In the genomic region with DNA sequence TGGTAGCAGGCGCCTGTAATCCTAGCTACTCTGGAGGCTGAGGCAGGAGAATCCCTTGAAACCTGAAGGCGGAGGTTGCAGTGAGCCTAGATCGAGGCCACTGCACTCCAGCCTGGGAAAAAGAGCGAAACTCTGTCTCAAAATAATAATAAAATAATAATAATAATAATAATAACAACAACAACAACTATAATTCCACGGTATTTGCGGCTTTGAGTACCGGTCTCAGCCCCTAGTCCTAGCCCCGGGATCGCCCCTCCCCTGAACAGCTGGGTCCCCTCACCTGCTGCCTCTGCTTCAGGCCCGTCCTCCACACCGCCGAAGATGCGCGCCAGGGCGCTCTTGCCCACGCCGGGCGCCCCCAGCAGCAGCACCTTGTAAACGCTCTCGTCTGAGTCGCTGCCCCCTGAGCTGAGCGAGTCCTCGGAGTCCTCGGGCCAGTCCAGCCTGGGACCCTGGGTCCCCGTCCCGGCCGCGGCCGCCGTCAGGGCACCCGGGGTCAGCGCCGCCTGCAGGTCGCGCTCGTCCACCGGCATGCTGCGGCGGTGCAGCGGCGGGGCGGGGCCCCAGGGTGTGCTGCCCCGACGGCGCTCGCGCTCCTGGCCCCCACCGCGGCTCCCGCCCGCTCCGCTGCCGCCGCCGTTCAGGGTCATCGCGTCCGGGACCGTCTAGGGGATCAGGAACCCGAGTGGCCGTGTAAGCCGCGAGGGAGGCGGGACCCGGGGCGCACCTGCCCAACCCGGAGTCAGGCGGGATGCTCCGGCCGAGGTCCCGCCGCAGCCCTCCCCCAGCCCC, we compare ENCODE assay signal across 1 cellular context.
A peak's percentile ranks its signal among the peaks of the same experiment; 100 is the strongest.
TF ChIP-seq lines count a peak whose summit lies in the region.

No MANE protein-coding gene starts in this region.

TF ChIP-seq in K562, 482 proteins besides CTCF, POLR2A, EP300 and RAD21 (continues in another document):
- TF ChIP-seq SMC3 (conservative IDR thresholded peaks at IDR 0.05; ENCODE audit: insufficient read depth, low read depth, low read length) (peak; percentile 46; the same call in 1 of the 2 replicates), NCOA6 (IDR thresholded peaks at IDR 0.05) (peak; percentile 91), MYC (IDR thresholded peaks at IDR 0.05; ENCODE audit: low read depth, low read length) (0 out of 2 replicates have a peak, but pooled peaks have one; percentile 24), MYC (CRISPR knock-in tag; IDR thresholded peaks at IDR 0.05; ENCODE audit: borderline replicate concordance, low read depth) (no peak), ETV5 (CRISPR knock-in tag; IDR thresholded peaks at IDR 0.05; ENCODE audit: low read depth) (no peak), FIP1L1 (IDR thresholded peaks at IDR 0.05; ENCODE audit: low read depth, low read length, poor library complexity, severe bottlenecking) (no peak), HMGN3 (IDR thresholded peaks at IDR 0.05; ENCODE audit: borderline replicate concordance, extremely low read depth, insufficient read length, low read depth, low read length) (no peak), ZNF174 (CRISPR knock-in tag; IDR thresholded peaks at IDR 0.05) (no peak), ZFP36 (IDR thresholded peaks at IDR 0.05; ENCODE audit: low read depth, low read length, partially characterized antibody) (no peak), RBM22 (IDR thresholded peaks at IDR 0.05; ENCODE audit: low read depth, low read length, poor library complexity, severe bottlenecking) (no peak), SIRT6 (IDR thresholded peaks at IDR 0.05; ENCODE audit: low read depth, low read length) (no peak), ZNF212 (CRISPR knock-in tag; IDR thresholded peaks at IDR 0.05) (no peak), CXXC5 (CRISPR knock-in tag; IDR thresholded peaks at IDR 0.05) (peak; percentile 80), ZNF830 (CRISPR knock-in tag; IDR thresholded peaks at IDR 0.05) (no peak), ZNF253 (CRISPR knock-in tag; conservative IDR thresholded peaks at IDR 0.05) (no peak), RBFOX2 (IDR thresholded peaks at IDR 0.05; ENCODE audit: low read depth, low read length) (no peak), RBM39 (optimal IDR thresholded peaks at IDR 0.05; ENCODE audit: low read depth, low read length) (no peak), CBFB (CRISPR knock-in tag; IDR thresholded peaks at IDR 0.05) (no peak), NONO (IDR thresholded peaks at IDR 0.05; ENCODE audit: low read depth in 2 of 2, low read length in 1 of 2) (peak in 1 of 2 experiments; percentile 74; a peak in 2 of 4 replicates), NFIC (IDR thresholded peaks at IDR 0.05) (peak; percentile 62), ZKSCAN3 (CRISPR knock-in tag; IDR thresholded peaks at IDR 0.05) (no peak), SIN3B (IDR thresholded peaks at IDR 0.05; ENCODE audit: low read depth) (peak; percentile 45), ZNF57 (CRISPR knock-in tag; IDR thresholded peaks at IDR 0.05) (no peak), SP2 (IDR thresholded peaks at IDR 0.05; ENCODE audit: extremely low read depth, low read depth, low read length, poor library complexity, severe bottlenecking) (no peak), NBN (IDR thresholded peaks at IDR 0.05; ENCODE audit: low read depth) (no peak), ESRRA (IDR thresholded peaks at IDR 0.05; ENCODE audit: borderline replicate concordance, low read depth) (no peak), CTBP1 (IDR thresholded peaks at IDR 0.05; ENCODE audit: borderline replicate concordance) (peak; percentile 73; the same call in 1 of the 2 replicates), ETV1 (tag; conservative IDR thresholded peaks at IDR 0.05; ENCODE audit: low read depth) (no peak), GATAD2A (IDR thresholded peaks at IDR 0.05) (no peak), HDAC6 (IDR thresholded peaks at IDR 0.05; ENCODE audit: low read depth, low read length) (no peak), ELF1 (tag; IDR thresholded peaks at IDR 0.05) (no peak), MAZ (CRISPR knock-in tag; conservative IDR thresholded peaks at IDR 0.05 in 1 of 2, IDR thresholded peaks at IDR 0.05 in 1 of 2) (peak; percentile 74 to 94; a peak in 3 of 4 replicates), ZNF436 (CRISPR knock-in tag; IDR thresholded peaks at IDR 0.05) (no peak), ATF7 (IDR thresholded peaks at IDR 0.05) (peak; percentile 41; the same call in 1 of the 2 replicates), NR2C2 (CRISPR knock-in tag; IDR thresholded peaks at IDR 0.05) (no peak), NR2C2 (tag; IDR thresholded peaks at IDR 0.05) (0 out of 2 replicates have a peak, but pooled peaks have one; percentile 13), PTBP1 (IDR thresholded peaks at IDR 0.05; ENCODE audit: low read depth, low read length) (no peak), L3MBTL2 (IDR thresholded peaks at IDR 0.05) (peak; percentile 48), TEAD1 (CRISPR knock-in tag; IDR thresholded peaks at IDR 0.05) (no peak), ZEB2 (IDR thresholded peaks at IDR 0.05) (no peak), POLR2H (tag; IDR thresholded peaks at IDR 0.05; ENCODE audit: low read depth) (no peak), HEY1 (CRISPR knock-in tag; IDR thresholded peaks at IDR 0.05; ENCODE audit: borderline replicate concordance) (no peak), SMAD4 (CRISPR knock-in tag; conservative IDR thresholded peaks at IDR 0.05) (peak; percentile 63; the same call in 1 of the 2 replicates)
- TF ChIP-seq, protein P1, sequence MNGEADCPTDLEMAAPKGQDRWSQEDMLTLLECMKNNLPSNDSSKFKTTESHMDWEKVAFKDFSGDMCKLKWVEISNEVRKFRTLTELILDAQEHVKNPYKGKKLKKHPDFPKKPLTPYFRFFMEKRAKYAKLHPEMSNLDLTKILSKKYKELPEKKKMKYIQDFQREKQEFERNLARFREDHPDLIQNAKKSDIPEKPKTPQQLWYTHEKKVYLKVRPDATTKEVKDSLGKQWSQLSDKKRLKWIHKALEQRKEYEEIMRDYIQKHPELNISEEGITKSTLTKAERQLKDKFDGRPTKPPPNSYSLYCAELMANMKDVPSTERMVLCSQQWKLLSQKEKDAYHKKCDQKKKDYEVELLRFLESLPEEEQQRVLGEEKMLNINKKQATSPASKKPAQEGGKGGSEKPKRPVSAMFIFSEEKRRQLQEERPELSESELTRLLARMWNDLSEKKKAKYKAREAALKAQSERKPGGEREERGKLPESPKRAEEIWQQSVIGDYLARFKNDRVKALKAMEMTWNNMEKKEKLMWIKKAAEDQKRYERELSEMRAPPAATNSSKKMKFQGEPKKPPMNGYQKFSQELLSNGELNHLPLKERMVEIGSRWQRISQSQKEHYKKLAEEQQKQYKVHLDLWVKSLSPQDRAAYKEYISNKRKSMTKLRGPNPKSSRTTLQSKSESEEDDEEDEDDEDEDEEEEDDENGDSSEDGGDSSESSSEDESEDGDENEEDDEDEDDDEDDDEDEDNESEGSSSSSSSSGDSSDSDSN (IDR thresholded peaks at IDR 0.05; ENCODE audit: borderline replicate concordance in 1 of 2, low read depth in 2 of 2, low read length in 2 of 2), result 0 out of 4 replicates have a peak, but pooled peaks of 1 of the 2 experiments have one; percentile 17
- TF ChIP-seq, protein P2, sequence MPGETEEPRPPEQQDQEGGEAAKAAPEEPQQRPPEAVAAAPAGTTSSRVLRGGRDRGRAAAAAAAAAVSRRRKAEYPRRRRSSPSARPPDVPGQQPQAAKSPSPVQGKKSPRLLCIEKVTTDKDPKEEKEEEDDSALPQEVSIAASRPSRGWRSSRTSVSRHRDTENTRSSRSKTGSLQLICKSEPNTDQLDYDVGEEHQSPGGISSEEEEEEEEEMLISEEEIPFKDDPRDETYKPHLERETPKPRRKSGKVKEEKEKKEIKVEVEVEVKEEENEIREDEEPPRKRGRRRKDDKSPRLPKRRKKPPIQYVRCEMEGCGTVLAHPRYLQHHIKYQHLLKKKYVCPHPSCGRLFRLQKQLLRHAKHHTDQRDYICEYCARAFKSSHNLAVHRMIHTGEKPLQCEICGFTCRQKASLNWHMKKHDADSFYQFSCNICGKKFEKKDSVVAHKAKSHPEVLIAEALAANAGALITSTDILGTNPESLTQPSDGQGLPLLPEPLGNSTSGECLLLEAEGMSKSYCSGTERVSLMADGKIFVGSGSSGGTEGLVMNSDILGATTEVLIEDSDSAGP (CRISPR knock-in tag; IDR thresholded peaks at IDR 0.05), result no peak
- TF ChIP-seq, protein P3, sequence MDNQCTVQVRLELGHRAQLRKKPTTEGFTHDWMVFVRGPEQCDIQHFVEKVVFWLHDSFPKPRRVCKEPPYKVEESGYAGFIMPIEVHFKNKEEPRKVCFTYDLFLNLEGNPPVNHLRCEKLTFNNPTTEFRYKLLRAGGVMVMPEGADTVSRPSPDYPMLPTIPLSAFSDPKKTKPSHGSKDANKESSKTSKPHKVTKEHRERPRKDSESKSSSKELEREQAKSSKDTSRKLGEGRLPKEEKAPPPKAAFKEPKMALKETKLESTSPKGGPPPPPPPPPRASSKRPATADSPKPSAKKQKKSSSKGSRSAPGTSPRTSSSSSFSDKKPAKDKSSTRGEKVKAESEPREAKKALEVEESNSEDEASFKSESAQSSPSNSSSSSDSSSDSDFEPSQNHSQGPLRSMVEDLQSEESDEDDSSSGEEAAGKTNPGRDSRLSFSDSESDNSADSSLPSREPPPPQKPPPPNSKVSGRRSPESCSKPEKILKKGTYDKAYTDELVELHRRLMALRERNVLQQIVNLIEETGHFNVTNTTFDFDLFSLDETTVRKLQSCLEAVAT (IDR thresholded peaks at IDR 0.05), result no peak
- TF ChIP-seq, protein P4, sequence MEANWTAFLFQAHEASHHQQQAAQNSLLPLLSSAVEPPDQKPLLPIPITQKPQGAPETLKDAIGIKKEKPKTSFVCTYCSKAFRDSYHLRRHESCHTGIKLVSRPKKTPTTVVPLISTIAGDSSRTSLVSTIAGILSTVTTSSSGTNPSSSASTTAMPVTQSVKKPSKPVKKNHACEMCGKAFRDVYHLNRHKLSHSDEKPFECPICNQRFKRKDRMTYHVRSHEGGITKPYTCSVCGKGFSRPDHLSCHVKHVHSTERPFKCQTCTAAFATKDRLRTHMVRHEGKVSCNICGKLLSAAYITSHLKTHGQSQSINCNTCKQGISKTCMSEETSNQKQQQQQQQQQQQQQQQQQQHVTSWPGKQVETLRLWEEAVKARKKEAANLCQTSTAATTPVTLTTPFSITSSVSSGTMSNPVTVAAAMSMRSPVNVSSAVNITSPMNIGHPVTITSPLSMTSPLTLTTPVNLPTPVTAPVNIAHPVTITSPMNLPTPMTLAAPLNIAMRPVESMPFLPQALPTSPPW (CRISPR knock-in tag; IDR thresholded peaks at IDR 0.05), result peak; percentile 53; the same call in 1 of the 2 replicates
- TF ChIP-seq, protein P5, sequence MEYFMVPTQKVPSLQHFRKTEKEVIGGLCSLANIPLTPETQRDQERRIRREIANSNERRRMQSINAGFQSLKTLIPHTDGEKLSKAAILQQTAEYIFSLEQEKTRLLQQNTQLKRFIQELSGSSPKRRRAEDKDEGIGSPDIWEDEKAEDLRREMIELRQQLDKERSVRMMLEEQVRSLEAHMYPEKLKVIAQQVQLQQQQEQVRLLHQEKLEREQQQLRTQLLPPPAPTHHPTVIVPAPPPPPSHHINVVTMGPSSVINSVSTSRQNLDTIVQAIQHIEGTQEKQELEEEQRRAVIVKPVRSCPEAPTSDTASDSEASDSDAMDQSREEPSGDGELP (CRISPR knock-in tag; IDR thresholded peaks at IDR 0.05; ENCODE audit: borderline replicate concordance), result peak; percentile 54; the same call in 1 of the 2 replicates
- TF ChIP-seq, protein P6, sequence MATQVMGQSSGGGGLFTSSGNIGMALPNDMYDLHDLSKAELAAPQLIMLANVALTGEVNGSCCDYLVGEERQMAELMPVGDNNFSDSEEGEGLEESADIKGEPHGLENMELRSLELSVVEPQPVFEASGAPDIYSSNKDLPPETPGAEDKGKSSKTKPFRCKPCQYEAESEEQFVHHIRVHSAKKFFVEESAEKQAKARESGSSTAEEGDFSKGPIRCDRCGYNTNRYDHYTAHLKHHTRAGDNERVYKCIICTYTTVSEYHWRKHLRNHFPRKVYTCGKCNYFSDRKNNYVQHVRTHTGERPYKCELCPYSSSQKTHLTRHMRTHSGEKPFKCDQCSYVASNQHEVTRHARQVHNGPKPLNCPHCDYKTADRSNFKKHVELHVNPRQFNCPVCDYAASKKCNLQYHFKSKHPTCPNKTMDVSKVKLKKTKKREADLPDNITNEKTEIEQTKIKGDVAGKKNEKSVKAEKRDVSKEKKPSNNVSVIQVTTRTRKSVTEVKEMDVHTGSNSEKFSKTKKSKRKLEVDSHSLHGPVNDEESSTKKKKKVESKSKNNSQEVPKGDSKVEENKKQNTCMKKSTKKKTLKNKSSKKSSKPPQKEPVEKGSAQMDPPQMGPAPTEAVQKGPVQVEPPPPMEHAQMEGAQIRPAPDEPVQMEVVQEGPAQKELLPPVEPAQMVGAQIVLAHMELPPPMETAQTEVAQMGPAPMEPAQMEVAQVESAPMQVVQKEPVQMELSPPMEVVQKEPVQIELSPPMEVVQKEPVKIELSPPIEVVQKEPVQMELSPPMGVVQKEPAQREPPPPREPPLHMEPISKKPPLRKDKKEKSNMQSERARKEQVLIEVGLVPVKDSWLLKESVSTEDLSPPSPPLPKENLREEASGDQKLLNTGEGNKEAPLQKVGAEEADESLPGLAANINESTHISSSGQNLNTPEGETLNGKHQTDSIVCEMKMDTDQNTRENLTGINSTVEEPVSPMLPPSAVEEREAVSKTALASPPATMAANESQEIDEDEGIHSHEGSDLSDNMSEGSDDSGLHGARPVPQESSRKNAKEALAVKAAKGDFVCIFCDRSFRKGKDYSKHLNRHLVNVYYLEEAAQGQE (CRISPR knock-in tag; IDR thresholded peaks at IDR 0.05; ENCODE audit: low read depth), result 0 out of 2 replicates have a peak, but pooled peaks have one; percentile 48
- TF ChIP-seq, protein P7, sequence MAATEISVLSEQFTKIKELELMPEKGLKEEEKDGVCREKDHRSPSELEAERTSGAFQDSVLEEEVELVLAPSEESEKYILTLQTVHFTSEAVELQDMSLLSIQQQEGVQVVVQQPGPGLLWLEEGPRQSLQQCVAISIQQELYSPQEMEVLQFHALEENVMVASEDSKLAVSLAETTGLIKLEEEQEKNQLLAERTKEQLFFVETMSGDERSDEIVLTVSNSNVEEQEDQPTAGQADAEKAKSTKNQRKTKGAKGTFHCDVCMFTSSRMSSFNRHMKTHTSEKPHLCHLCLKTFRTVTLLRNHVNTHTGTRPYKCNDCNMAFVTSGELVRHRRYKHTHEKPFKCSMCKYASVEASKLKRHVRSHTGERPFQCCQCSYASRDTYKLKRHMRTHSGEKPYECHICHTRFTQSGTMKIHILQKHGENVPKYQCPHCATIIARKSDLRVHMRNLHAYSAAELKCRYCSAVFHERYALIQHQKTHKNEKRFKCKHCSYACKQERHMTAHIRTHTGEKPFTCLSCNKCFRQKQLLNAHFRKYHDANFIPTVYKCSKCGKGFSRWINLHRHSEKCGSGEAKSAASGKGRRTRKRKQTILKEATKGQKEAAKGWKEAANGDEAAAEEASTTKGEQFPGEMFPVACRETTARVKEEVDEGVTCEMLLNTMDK (IDR thresholded peaks at IDR 0.05; ENCODE audit: borderline replicate concordance, insufficient read depth, low read depth, low read length, poor library complexity, severe bottlenecking), result peak; percentile 90
- TF ChIP-seq, protein P8, sequence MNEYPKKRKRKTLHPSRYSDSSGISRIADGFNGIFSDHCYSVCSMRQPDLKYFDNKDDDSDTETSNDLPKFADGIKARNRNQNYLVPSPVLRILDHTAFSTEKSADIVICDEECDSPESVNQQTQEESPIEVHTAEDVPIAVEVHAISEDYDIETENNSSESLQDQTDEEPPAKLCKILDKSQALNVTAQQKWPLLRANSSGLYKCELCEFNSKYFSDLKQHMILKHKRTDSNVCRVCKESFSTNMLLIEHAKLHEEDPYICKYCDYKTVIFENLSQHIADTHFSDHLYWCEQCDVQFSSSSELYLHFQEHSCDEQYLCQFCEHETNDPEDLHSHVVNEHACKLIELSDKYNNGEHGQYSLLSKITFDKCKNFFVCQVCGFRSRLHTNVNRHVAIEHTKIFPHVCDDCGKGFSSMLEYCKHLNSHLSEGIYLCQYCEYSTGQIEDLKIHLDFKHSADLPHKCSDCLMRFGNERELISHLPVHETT (CRISPR knock-in tag; conservative IDR thresholded peaks at IDR 0.05 in 1 of 2, IDR thresholded peaks at IDR 0.05 in 1 of 2), result 0 out of 4 replicates have a peak, but pooled peaks of 1 of the 2 experiments have one; percentile 33
